Comparison of ENCODE assay signal across 8 cellular contexts in the genomic region with DNA sequence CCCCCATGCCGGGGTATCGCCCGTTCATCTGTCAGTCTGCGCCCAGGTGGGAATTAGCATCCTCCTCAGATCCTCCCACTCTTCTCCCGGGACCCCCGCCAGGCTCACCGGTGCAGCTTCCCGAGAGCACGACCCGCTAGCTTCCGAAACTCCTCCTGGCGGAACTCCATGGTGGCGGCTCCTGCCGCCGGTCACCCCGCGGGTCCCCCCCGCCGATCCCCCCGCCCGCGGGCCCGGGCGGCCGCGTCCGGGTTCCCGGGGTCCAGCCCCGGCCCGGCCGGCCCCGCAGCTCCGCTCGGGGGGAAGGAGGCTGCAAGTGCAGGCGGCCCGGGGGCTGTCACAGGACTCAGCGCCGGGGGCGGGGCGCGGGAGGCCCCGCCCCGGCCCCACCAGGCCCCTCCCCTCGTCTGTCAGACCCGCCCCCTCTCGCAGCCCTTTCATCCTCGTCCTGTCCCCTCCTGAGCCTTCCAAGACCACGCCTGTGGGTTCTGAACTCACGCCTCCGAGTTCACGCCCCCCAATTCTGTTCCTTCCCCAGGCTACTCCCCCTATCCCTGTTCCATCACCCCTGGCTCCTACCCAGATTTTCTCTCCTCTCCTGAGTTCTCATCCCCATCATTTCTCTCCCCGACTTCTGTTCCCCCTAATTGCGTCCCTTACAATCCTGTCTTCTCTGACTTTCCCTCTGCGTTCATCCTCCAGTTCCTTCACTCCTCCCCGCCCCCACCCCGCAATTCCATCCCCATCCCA. TPM values are rescaled to one million over a fixed set of nuclear protein-coding genes. Genes with fewer than 3 reads are reported as not detected.
DNase-seq lines count a peak whose midpoint lies in the region; ATAC-seq and TF ChIP-seq lines count a peak whose summit lies in the region.

SLC17A7 (minus strand) TSS at position 318 of the 750 bp plus-strand sequence; CDS start at position 170, 148 bp downstream.

- peak within 1 kb of the TSS; percentile 83 for H3K4me3 Mint-ChIP-seq in T-helper 1 cell treated with Interleukin-12 subunit alpha and Interleukin-12 subunit beta and Interleukin-4 antibody, amounts not matched to agents 30 μg/mL and 1 μg/mL, for 36 hours
- H3K4me3 Mint-ChIP-seq in neural crest cell: peak within 1 kb of the TSS; percentile 86

- peaks cover 12% of the 10 kb centered on the region for H3K4me1 ChIP-seq in A673 (ENCODE audit: insufficient read depth, low read length, poor library complexity, severe bottlenecking)

- no peak within 1 kb of the TSS for H3K27ac ChIP-seq in A673 (ENCODE audit: low read depth, low read length, poor library complexity, severe bottlenecking)

- POLR2A ChIA-PET in A673 (lab: Charles Lee; ENCODE audit: low non-redundant PET): no interaction called here

- peaks cover 4% of the 10 kb centered on the region for H3K36me3 Mint-ChIP-seq in T-helper 1 cell treated with Interleukin-12 subunit alpha and Interleukin-12 subunit beta and Interleukin-4 antibody, amounts not matched to agents 30 μg/mL and 1 μg/mL, for 36 hours (ENCODE audit: low read depth)
- no peaks in the 10 kb centered on the region for H3K36me3 Mint-ChIP-seq in neural crest cell (ENCODE audit: low read depth)

- H3K27ac Mint-ChIP-seq in T-helper 1 cell treated with Interleukin-12 subunit alpha and Interleukin-12 subunit beta and Interleukin-4 antibody, amounts not matched to agents 30 μg/mL and 1 μg/mL, for 36 hours: peak within 1 kb of the TSS; percentile 73
- H3K27ac Mint-ChIP-seq in neural crest cell (ENCODE audit: unreplicated experiment): no peak within 1 kb of the TSS

- DNase-seq in A673 (ENCODE audit: low spot score) (peak; percentile 71), H7 (peak; percentile 98), neural crest cell (ENCODE audit: low read depth, low spot score) (no peak), midbrain (lab: John Stamatoyannopoulos, UW) (no peak)
- DNase-seq in effector CD8-positive, alpha-beta T cell (lab: John Stamatoyannopoulos, UW): peak; percentile 32

- H3K27me3 ChIP-seq in A673 (replicated peaks; ENCODE audit: insufficient read depth, low read depth, low read length, poor library complexity) (peaks cover 36% of the 10 kb centered on the region), H7 (ENCODE audit: control insufficient read depth, insufficient read depth, low read length) (peaks cover 57% of the 10 kb centered on the region)

- no TSS peak for BruUV-seq in A673 (replicated peaks; lab: Mats Ljungman, UMichigan)

- H3K27me3 Mint-ChIP-seq in T-helper 1 cell treated with Interleukin-12 subunit alpha and Interleukin-12 subunit beta and Interleukin-4 antibody, amounts not matched to agents 30 μg/mL and 1 μg/mL, for 36 hours (ENCODE audit: low read depth): peaks cover 60% of the 10 kb centered on the region
- peaks cover 77% of the 10 kb centered on the region for H3K27me3 Mint-ChIP-seq in neural crest cell (ENCODE audit: low read depth)

- CTCF ChIA-PET in A673 (lab: Charles Lee): interaction anchor here (0.7 to 2.2 kb wide), 2 partner anchors 10 to 50 kb away, joined by 3 to 10 read pairs; no protein-coding TSS in a partner anchor

- no peaks in the 10 kb centered on the region for H3K9me3 ChIP-seq in A673 (ENCODE audit: low read depth, low read length, poor library complexity, severe bottlenecking)

- no peak for ATAC-seq in HG02642 (IDR thresholded peaks at IDR 0.05; ENCODE audit: poor library complexity, unreplicated experiment)
- no peak for ATAC-seq in HG03280 (IDR thresholded peaks at IDR 0.05; ENCODE audit: unreplicated experiment)

- intact Hi-C loops in A673 (cut with micrococcal nuclease; ENCODE audit: unreplicated experiment): loop anchor here (5.0 kb wide), 2 partner anchors 214 to 344 kb away; no protein-coding TSS in a partner anchor

- H3K4me3 ChIP-seq in A673 (ENCODE audit: low read depth, low read length, poor library complexity, severe bottlenecking) (peak within 1 kb of the TSS; percentile 68), H7 (ENCODE audit: insufficient read depth, low read depth, low read length) (peak within 1 kb of the TSS; percentile 40)

- peaks cover 40% of the 10 kb centered on the region for H3K4me1 Mint-ChIP-seq in T-helper 1 cell treated with Interleukin-12 subunit alpha and Interleukin-12 subunit beta and Interleukin-4 antibody, amounts not matched to agents 30 μg/mL and 1 μg/mL, for 36 hours (ENCODE audit: low read depth)
- H3K4me1 Mint-ChIP-seq in neural crest cell: peaks cover 19% of the 10 kb centered on the region

- H3K9me3 Mint-ChIP-seq in T-helper 1 cell treated with Interleukin-12 subunit alpha and Interleukin-12 subunit beta and Interleukin-4 antibody, amounts not matched to agents 30 μg/mL and 1 μg/mL, for 36 hours: no peaks in the 10 kb centered on the region
- H3K9me3 Mint-ChIP-seq in neural crest cell: no peaks in the 10 kb centered on the region

- H3K36me3 ChIP-seq in A673 (ENCODE audit: insufficient read depth, low read length, poor library complexity, severe bottlenecking) (no peaks in the 10 kb centered on the region), H7 (replicated peaks; ENCODE audit: control insufficient read depth, insufficient read depth, low read length) (no peaks in the 10 kb centered on the region)

- no peak for TF ChIP-seq CTCF in A673 (conservative IDR thresholded peaks at IDR 0.05; ENCODE audit: low read depth, low read length)
- TF ChIP-seq CTCF in neural crest cell (conservative IDR thresholded peaks at IDR 0.05): no peak

RNA-seq across cellular contexts. Expression of gene SLC17A7, which starts in this region (rescaled TPM):
- total RNA-seq in A673 (2021) (1.7 and 1.8 TPM in 2 replicates), neural crest cell (0.23 TPM in 1 of 2 replicates, not detected in the other)
- total RNA-seq in H7 (2014; rRNA removed; shearing (Covaris generic)): 0.14 and 0.26 TPM in 2 replicates

Comparison
In these comparisons a context has a peak if more than half of its experiments do, and no peak if none do; other contexts are left out.
1. Peak in DNase-seq and H3K4me3 ChIP-seq in H7; RNA of the gene not detected or under 1 TPM.
2. DNase-seq: peak in A673 (single experiment) and effector CD8-positive, alpha-beta T cell (single experiment); none in neural crest cell (single experiment) and midbrain (single experiment).